Comparison of ENCODE assay signal across 1 cellular context in the genomic region with DNA sequence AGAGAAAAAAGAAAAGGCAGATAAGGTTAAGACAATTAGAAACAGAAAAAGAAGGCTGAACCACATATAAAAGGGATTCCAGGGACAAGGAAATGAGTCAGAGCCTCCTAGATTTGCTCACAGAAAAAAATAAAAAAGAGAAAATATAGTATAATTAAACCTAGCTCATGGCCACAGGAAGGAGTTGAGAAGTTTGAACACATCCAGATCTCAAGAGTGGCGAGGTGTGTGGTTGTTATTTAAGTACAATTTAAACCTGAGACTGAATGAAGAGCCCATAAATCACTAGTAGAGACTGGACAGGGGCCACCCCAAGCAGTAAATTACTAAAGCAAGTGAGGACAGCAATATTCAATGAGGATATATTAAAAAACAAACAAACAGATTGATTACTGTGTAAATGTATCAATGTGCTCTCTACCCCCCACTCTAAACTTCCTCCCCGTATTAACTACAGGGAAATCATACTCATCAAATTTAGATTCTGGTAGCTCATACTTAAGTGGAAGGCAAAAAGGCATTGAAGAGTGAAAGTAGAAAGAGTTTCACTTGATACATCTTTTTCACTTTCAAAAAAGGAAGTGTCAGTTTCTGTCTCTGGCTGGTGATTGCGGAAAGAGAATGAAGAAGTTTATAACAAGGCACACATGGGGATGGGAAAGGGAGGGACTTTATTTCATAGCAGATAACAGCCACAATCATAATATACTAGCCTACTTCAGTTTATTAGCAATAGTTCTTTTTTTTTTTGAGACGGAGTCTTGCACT.
TF ChIP-seq lines count a peak whose summit lies in the region.

No MANE protein-coding gene starts in this region.

TF ChIP-seq in HepG2, 621 proteins besides CTCF, POLR2A, EP300 and RAD21 (continued from another document):
- TF ChIP-seq MNT (IDR thresholded peaks at IDR 0.05) (no peak), HOXA5 (CRISPR knock-in tag; IDR thresholded peaks at IDR 0.05) (no peak), KAT8 (CRISPR knock-in tag; IDR thresholded peaks at IDR 0.05) (no peak)
